Comparison of ENCODE assay signal across 14 cellular contexts in genomic region chr10:60350400-60350799, GRCh38. TPM values are rescaled to one million over a fixed set of nuclear protein-coding genes. Genes with fewer than 3 reads are reported as not detected.
DNase-seq lines count a peak whose midpoint lies in the region; ATAC-seq and TF ChIP-seq lines count a peak whose summit lies in the region.
"Had no signal": no experiment of that assay in that cellular context is flagged by ENCODE, and none has a peak within 500 bp of the region (broad histone marks: within the 10 kb centered on the region; RNA-seq: fewer than 3 reads in every experiment).

No MANE protein-coding gene starts in this region.

- H3K27ac Mint-ChIP-seq in stimulated activated memory B cell treated with anti-CD40 and anti-IgM and Interleukin-4, amounts not matched to agents 10 μg/mL and 1 μg/mL and 100 μg/mL, for 72 hours: peak overlapping the region; percentile 83
- no peak overlapping the region for H3K27ac Mint-ChIP-seq in activated CD8-positive, alpha-beta T cell treated with anti-CD3 and anti-CD28 coated beads for 36 hours
- H3K27ac Mint-ChIP-seq: activated naive CD4-positive, alpha-beta T cell treated with anti-CD3 and anti-CD28 coated beads, Interleukin-2, amount 10 ng/mL, durations not matched to agents 7 days and 5 days; natural killer cell treated with Interleukin-12 subunit alpha and Interleukin-12 subunit beta and Interleukin-15 and Interleukin-18, amount 100 ng/mL, for 72 hours had no signal

- CTCF ChIA-PET in activated CD8-positive, alpha-beta T cell treated with anti-CD3 and anti-CD28 coated beads for 36 hours (lab: Charles Lee): no interaction called here

- no peaks in the 10 kb centered on the region for H3K9me3 ChIP-seq in adipocyte (ENCODE audit: control insufficient read depth, low read length)
- H3K9me3 ChIP-seq: SJCRH30, tibial artery had no signal

- no peak overlapping the region for H3K4me3 Mint-ChIP-seq in stimulated activated memory B cell treated with anti-CD40 and anti-IgM and Interleukin-4, amounts not matched to agents 10 μg/mL and 1 μg/mL and 100 μg/mL, for 72 hours
- H3K4me3 Mint-ChIP-seq in activated CD8-positive, alpha-beta T cell treated with anti-CD3 and anti-CD28 coated beads for 36 hours: no peak overlapping the region
- H3K4me3 Mint-ChIP-seq: activated naive CD4-positive, alpha-beta T cell treated with anti-CD3 and anti-CD28 coated beads, Interleukin-2, amount 10 ng/mL, durations not matched to agents 7 days and 5 days; natural killer cell treated with Interleukin-12 subunit alpha and Interleukin-12 subunit beta and Interleukin-15 and Interleukin-18, amount 100 ng/mL, for 72 hours had no signal

- no peak for TF ChIP-seq CTCF in activated CD8-positive, alpha-beta T cell treated with anti-CD3 and anti-CD28 coated beads for 36 hours (IDR thresholded peaks at IDR 0.05)

- H3K27me3 ChIP-seq in adipocyte (replicated peaks; ENCODE audit: control insufficient read depth, insufficient read depth, low read length): no peaks in the 10 kb centered on the region
- H3K27me3 ChIP-seq: foreskin keratinocyte, SJCRH30, tibial artery had no signal

- peak overlapping the region; percentile 11 for H3K9ac ChIP-seq in adipocyte (ENCODE audit: low read length)

- ATAC-seq in stimulated activated memory B cell treated with anti-CD40 and anti-IgM and Interleukin-4, amounts not matched to agents 10 μg/mL and 1 μg/mL and 100 μg/mL, for 72 hours: no peak
- no peak for ATAC-seq in HG03521 (IDR thresholded peaks at IDR 0.05; ENCODE audit: unreplicated experiment)
- ATAC-seq in activated CD8-positive, alpha-beta T cell treated with anti-CD3 and anti-CD28 coated beads for 36 hours: no peak
- ATAC-seq: foreskin keratinocyte; natural killer cell treated with Interleukin-12 subunit alpha and Interleukin-12 subunit beta and Interleukin-15 and Interleukin-18, amount 100 ng/mL, for 72 hours had no signal

- no peaks in the 10 kb centered on the region for H3K36me3 ChIP-seq in adipocyte (ENCODE audit: control insufficient read depth, insufficient read depth, low read length, severe bottlenecking)
- H3K36me3 ChIP-seq: SJCRH30, tibial artery had no signal

- H3K9me3 Mint-ChIP-seq in stimulated activated memory B cell treated with anti-CD40 and anti-IgM and Interleukin-4, amounts not matched to agents 10 μg/mL and 1 μg/mL and 100 μg/mL, for 72 hours: no peaks in the 10 kb centered on the region
- no peaks in the 10 kb centered on the region for H3K9me3 Mint-ChIP-seq in activated CD8-positive, alpha-beta T cell treated with anti-CD3 and anti-CD28 coated beads for 36 hours
- H3K9me3 Mint-ChIP-seq: activated naive CD4-positive, alpha-beta T cell treated with anti-CD3 and anti-CD28 coated beads, Interleukin-2, amount 10 ng/mL, durations not matched to agents 7 days and 5 days had no signal

- peaks cover 46% of the 10 kb centered on the region for H3K4me1 Mint-ChIP-seq in stimulated activated memory B cell treated with anti-CD40 and anti-IgM and Interleukin-4, amounts not matched to agents 10 μg/mL and 1 μg/mL and 100 μg/mL, for 72 hours
- H3K4me1 Mint-ChIP-seq in activated CD8-positive, alpha-beta T cell treated with anti-CD3 and anti-CD28 coated beads for 36 hours (ENCODE audit: low read depth): no peaks in the 10 kb centered on the region
- H3K4me1 Mint-ChIP-seq: activated naive CD4-positive, alpha-beta T cell treated with anti-CD3 and anti-CD28 coated beads, Interleukin-2, amount 10 ng/mL, durations not matched to agents 7 days and 5 days had no signal

- H3K36me3 Mint-ChIP-seq in stimulated activated memory B cell treated with anti-CD40 and anti-IgM and Interleukin-4, amounts not matched to agents 10 μg/mL and 1 μg/mL and 100 μg/mL, for 72 hours: no peaks in the 10 kb centered on the region
- H3K36me3 Mint-ChIP-seq in activated CD8-positive, alpha-beta T cell treated with anti-CD3 and anti-CD28 coated beads for 36 hours (ENCODE audit: low read depth): no peaks in the 10 kb centered on the region
- H3K36me3 Mint-ChIP-seq: activated naive CD4-positive, alpha-beta T cell treated with anti-CD3 and anti-CD28 coated beads, Interleukin-2, amount 10 ng/mL, durations not matched to agents 7 days and 5 days; natural killer cell treated with Interleukin-12 subunit alpha and Interleukin-12 subunit beta and Interleukin-15 and Interleukin-18, amount 100 ng/mL, for 72 hours had no signal

- H3K4me3 ChIP-seq in adipocyte (ENCODE audit: low read length): no peak overlapping the region
- H3K4me3 ChIP-seq: SJCRH30, tibial artery had no signal

- H3K4me1 ChIP-seq in adipocyte (ENCODE audit: control insufficient read depth, insufficient read depth, low read length): peaks cover 61% of the 10 kb centered on the region
- H3K4me1 ChIP-seq: foreskin keratinocyte had no signal

- H3K27me3 Mint-ChIP-seq in stimulated activated memory B cell treated with anti-CD40 and anti-IgM and Interleukin-4, amounts not matched to agents 10 μg/mL and 1 μg/mL and 100 μg/mL, for 72 hours: no peaks in the 10 kb centered on the region
- no peaks in the 10 kb centered on the region for H3K27me3 Mint-ChIP-seq in activated CD8-positive, alpha-beta T cell treated with anti-CD3 and anti-CD28 coated beads for 36 hours
- H3K27me3 Mint-ChIP-seq: activated naive CD4-positive, alpha-beta T cell treated with anti-CD3 and anti-CD28 coated beads, Interleukin-2, amount 10 ng/mL, durations not matched to agents 7 days and 5 days; natural killer cell treated with Interleukin-12 subunit alpha and Interleukin-12 subunit beta and Interleukin-15 and Interleukin-18, amount 100 ng/mL, for 72 hours had no signal

- POLR2A ChIA-PET in activated CD8-positive, alpha-beta T cell treated with anti-CD3 and anti-CD28 coated beads for 36 hours (lab: Charles Lee): no interaction called here

- peak; percentile 14 for DNase-seq in NCI-H1694 (lab: John Stamatoyannopoulos, UW)
- no peak for DNase-seq in adipocyte (ENCODE audit: low read depth)
- peak; percentile 3 for DNase-seq in germinal center (ENCODE audit: low spot score)
- no peak for DNase-seq in KG1 (lab: John Stamatoyannopoulos, UW)
- no peak for DNase-seq in activated CD8-positive, alpha-beta T cell treated with anti-CD3 and anti-CD28 coated beads for 36 hours
- DNase-seq: activated CD4-positive, alpha-beta T cell treated with anti-CD3 and anti-CD28 coated beads for 4 hours; activated naive CD4-positive, alpha-beta T cell treated with anti-CD3 and anti-CD28 coated beads, Interleukin-2, amount 10 ng/mL, durations not matched to agents 7 days and 5 days; foreskin keratinocyte; MV-4-11; tibial artery had no signal

- intact Hi-C loops in activated CD8-positive, alpha-beta T cell treated with anti-CD3 and anti-CD28 coated beads for 36 hours (cut with micrococcal nuclease): no loop called here

RNA-seq across cellular contexts. Expression of gene ANK3, which starts 39.3 kb away (rescaled TPM):
- 10 to 100 TPM; 10.3 to 12.0 TPM for total RNA-seq in activated CD8-positive, alpha-beta T cell treated with anti-CD3 and anti-CD28 coated beads for 36 hours

Comparison
In these comparisons a context has a peak if more than half of its experiments do, and no peak if none do; other contexts are left out.
1. DNase-seq: peak in NCI-H1694 (single experiment) and germinal center (single experiment); none in adipocyte (single experiment), KG1 (single experiment) and activated CD8-positive, alpha-beta T cell treated with anti-CD3 and anti-CD28 coated beads for 36 hours (single experiment).